ENCODE assay signal across 1 cellular context in genomic region chr10:3778708-3779108, GRCh38.
TF ChIP-seq lines count a peak whose summit lies in the region.

No MANE protein-coding gene starts in this region.

TF ChIP-seq in A549, 52 proteins besides CTCF, POLR2A, EP300 and RAD21 (continued from another document):
- TF ChIP-seq USF2 (IDR thresholded peaks at IDR 0.05), result no peak
- no peak for TF ChIP-seq NPAS2 (CRISPR knock-in tag; IDR thresholded peaks at IDR 0.05; ENCODE audit: borderline replicate concordance)
- no peak for TF ChIP-seq HES2 (IDR thresholded peaks at IDR 0.05)
